Comparison of ENCODE assay signal across 1 cellular context in the genomic region with DNA sequence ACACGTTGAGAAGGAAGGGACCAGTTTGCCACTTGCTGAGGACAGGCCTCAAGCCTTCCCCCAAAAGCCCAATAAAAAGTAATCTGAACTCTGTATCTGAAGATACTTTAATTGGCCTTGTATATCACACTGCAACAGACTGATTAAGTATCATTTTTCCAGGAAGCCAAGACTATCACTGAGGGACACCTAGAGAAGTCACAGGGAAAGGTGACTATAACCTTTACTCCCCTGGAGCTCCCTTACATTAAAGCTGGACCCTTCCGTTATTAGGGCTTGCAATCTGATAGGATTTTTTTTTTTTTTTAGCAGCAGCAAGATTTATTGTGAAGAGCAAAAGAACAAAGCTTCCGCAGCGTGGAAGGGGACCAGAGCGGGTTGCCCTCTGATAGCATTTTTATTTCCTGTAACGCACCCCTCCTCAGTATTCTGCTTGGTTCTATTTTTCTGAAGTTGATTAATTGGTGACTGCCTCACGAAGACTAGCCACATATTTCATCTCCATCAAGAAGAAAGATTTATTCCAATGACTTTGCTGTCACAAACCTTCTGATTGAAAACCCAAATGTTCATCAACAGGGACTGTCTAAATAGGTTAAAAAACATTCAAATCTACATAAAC.
TF ChIP-seq lines count a peak whose summit lies in the region.

No MANE protein-coding gene starts in this region.

TF ChIP-seq in HepG2, 621 proteins besides CTCF, POLR2A, EP300 and RAD21:
- TF ChIP-seq ZNF709 (CRISPR knock-in tag; IDR thresholded peaks at IDR 0.05), result no peak
- no peak for TF ChIP-seq MXI1 (IDR thresholded peaks at IDR 0.05; ENCODE audit: borderline replicate concordance, low read depth, low read length)
- no peak for TF ChIP-seq BCL6 (CRISPR knock-in tag; IDR thresholded peaks at IDR 0.05)
